ENCODE assay signal across 12 cellular contexts in the genomic region with DNA sequence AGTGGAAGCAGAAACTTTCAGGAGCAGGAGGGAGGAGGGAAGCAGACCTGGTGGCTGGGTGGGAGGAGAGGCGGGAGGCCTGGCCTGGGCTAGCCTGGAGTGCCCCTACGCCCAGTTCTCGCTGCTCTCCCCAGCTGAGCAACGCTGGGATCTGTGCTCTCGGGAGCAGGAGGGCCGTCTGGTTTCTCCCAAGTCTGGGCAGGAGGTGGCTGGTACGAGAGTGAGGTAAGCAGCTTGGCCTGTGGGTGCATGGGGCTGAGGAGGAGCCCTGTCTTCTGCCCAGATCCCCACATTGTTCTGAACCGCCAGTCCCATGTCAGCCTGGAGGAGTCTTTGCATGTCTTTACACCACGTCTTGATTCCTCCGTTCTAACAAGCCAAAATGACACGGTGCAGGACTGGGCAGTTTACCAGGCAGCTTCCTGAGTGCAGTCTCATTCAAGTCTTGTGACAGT. TPM values are rescaled to one million over a fixed set of nuclear protein-coding genes. Genes with fewer than 3 reads are reported as not detected.
DNase-seq lines count a peak whose midpoint lies in the region; ATAC-seq and TF ChIP-seq lines count a peak whose summit lies in the region.
"Had no signal": no experiment of that assay in that cellular context is flagged by ENCODE, and none has a peak within 500 bp of the region (broad histone marks: within the 10 kb centered on the region; RNA-seq: fewer than 3 reads in every experiment).

No MANE protein-coding gene starts in this region.

- peak overlapping the region; percentile 50 for H3K27ac ChIP-seq in left ventricle myocardium inferior (replicated peaks)
- H3K27ac ChIP-seq in CD4-positive, alpha-beta T cell (ENCODE audit: low read depth, low read length): no peak overlapping the region
- H3K27ac ChIP-seq: KMS-11, neutrophil had no signal

- H3K27me3 Mint-ChIP-seq in brain: peaks cover 10% of the 10 kb centered on the region
- no peaks in the 10 kb centered on the region for H3K27me3 Mint-ChIP-seq in CD4-positive, alpha-beta T cell

- H3K4me3 ChIP-seq in left ventricle myocardium inferior: no peak overlapping the region

- H3K9me3 Mint-ChIP-seq in brain: peaks cover 0 to 6% (median 0%) of the 10 kb centered on the region in 5 experiments
- no peaks in the 10 kb centered on the region for H3K9me3 Mint-ChIP-seq in CD4-positive, alpha-beta T cell
- H3K9me3 Mint-ChIP-seq: T-helper 1 cell treated with Interleukin-12 subunit alpha and Interleukin-12 subunit beta and Interleukin-4 antibody, amounts not matched to agents 30 μg/mL and 1 μg/mL, for 36 hours had no signal

- TF ChIP-seq CTCF in brain (conservative IDR thresholded peaks at IDR 0.05) (no peak), left ventricle myocardium inferior (IDR thresholded peaks at IDR 0.05; ENCODE audit: borderline replicate concordance) (no peak)
- no peak for TF ChIP-seq CTCF in CD4-positive, alpha-beta T cell (IDR thresholded peaks at IDR 0.05)

- H3K36me3 Mint-ChIP-seq in brain: no peaks in the 10 kb centered on the region
- H3K36me3 Mint-ChIP-seq in CD4-positive, alpha-beta T cell (ENCODE audit: low read depth): no peaks in the 10 kb centered on the region

- no peak for ATAC-seq in HG03280 (IDR thresholded peaks at IDR 0.05; ENCODE audit: unreplicated experiment)
- no peak for ATAC-seq in CD4-positive, alpha-beta T cell (ENCODE audit: poor library complexity)
- no peak for ATAC-seq in GM18858 (IDR thresholded peaks at IDR 0.05; ENCODE audit: unreplicated experiment)

- in situ Hi-C loops in G401 (cut with HindIII; ENCODE audit: low sequenced_read_pairs): no loop called here

- peaks cover 83% of the 10 kb centered on the region for H3K4me1 Mint-ChIP-seq in brain
- no peaks in the 10 kb centered on the region for H3K4me1 Mint-ChIP-seq in CD4-positive, alpha-beta T cell (ENCODE audit: low read depth)

- H3K4me1 ChIP-seq in left ventricle myocardium inferior: peaks cover 84% of the 10 kb centered on the region

- CTCF ChIA-PET in CD4-positive, alpha-beta T cell (lab: Charles Lee): no interaction called here

- no peaks in the 10 kb centered on the region for H3K36me3 ChIP-seq in left ventricle myocardium inferior
- H3K36me3 ChIP-seq: neutrophil had no signal

- peak overlapping the region in 1 of 5 experiments; percentile 33 for H3K4me3 Mint-ChIP-seq in brain
- no peak overlapping the region for H3K4me3 Mint-ChIP-seq in CD4-positive, alpha-beta T cell
- H3K4me3 Mint-ChIP-seq: T-helper 1 cell treated with Interleukin-12 subunit alpha and Interleukin-12 subunit beta and Interleukin-4 antibody, amounts not matched to agents 30 μg/mL and 1 μg/mL, for 36 hours had no signal

- intact Hi-C loops in left ventricle myocardium inferior (cut with micrococcal nuclease): no loop called here
- intact Hi-C loops in CD4-positive, alpha-beta T cell (cut with DNase I, micrococcal nuclease): no loop called here

- peak; percentile 72 for DNase-seq in G401 (ENCODE audit: low spot score)
- no peak for DNase-seq in left ventricle myocardium inferior
- DNase-seq in retina: peak; percentile 47
- DNase-seq in NCI-H1694 (lab: John Stamatoyannopoulos, UW): no peak
- no peak for DNase-seq in CD4-positive, alpha-beta T cell
- DNase-seq: NCI-H748 treated with DMSO at 0.1 percent for 48 hours had no signal

- POLR2A ChIA-PET in CD4-positive, alpha-beta T cell (lab: Charles Lee): no interaction called here

- H3K27me3 ChIP-seq in left ventricle myocardium inferior (ENCODE audit: low read depth): no peaks in the 10 kb centered on the region
- no peaks in the 10 kb centered on the region for H3K27me3 ChIP-seq in CD4-positive, alpha-beta T cell (ENCODE audit: control insufficient read depth, insufficient read depth, low read length)

- H3K27ac Mint-ChIP-seq in brain: peak overlapping the region; percentile 3 to 87 (median 86)
- H3K27ac Mint-ChIP-seq in CD4-positive, alpha-beta T cell: no peak overlapping the region
- H3K27ac Mint-ChIP-seq: T-helper 1 cell treated with Interleukin-12 subunit alpha and Interleukin-12 subunit beta and Interleukin-4 antibody, amounts not matched to agents 30 μg/mL and 1 μg/mL, for 36 hours had no signal

- H3K9me3 ChIP-seq in left ventricle myocardium inferior (replicated peaks): no peaks in the 10 kb centered on the region
- no peaks in the 10 kb centered on the region for H3K9me3 ChIP-seq in CD4-positive, alpha-beta T cell (ENCODE audit: control insufficient read depth, low read length)
- H3K9me3 ChIP-seq: neutrophil had no signal

RNA-seq across cellular contexts. Expression of a gene that starts 15.0 kb away (rescaled TPM):
- 30.0 and 44.9 TPM in 2 replicates for total RNA-seq in G401 (2014; rRNA removed; shearing (Covaris generic))
- polyA plus RNA-seq in brain (ENCODE audit: insufficient read depth, low read depth, low replicate concordance): 33.1 TPM
- total RNA-seq in left ventricle myocardium inferior: 50.7 TPM
- under 1 TPM in 1 of 2 experiments, not detected in 1; 0.06 TPM for total RNA-seq in CD4-positive, alpha-beta T cell

Comparison
In these comparisons a context has a peak if more than half of its experiments do, and no peak if none do; other contexts are left out.
1. DNase-seq: peak in G401 (single experiment) and retina (single experiment); none in left ventricle myocardium inferior (single experiment), NCI-H1694 (single experiment) and CD4-positive, alpha-beta T cell (0 of 10).
2. RNA of a gene that starts 15.0 kb away (total RNA-seq): 50.7 TPM in left ventricle myocardium inferior (single experiment) and 30.0 to 44.9 TPM in G401; 0.06 TPM in CD4-positive, alpha-beta T cell; every median in the first group is over 10 times any median in the second.